Comparison of ENCODE assay signal across 8 cellular contexts in genomic region chr15:51846463-51847230, GRCh38. TPM values are rescaled to one million over a fixed set of nuclear protein-coding genes. Genes with fewer than 3 reads are reported as not detected.
DNase-seq lines count a peak whose midpoint lies in the region; ATAC-seq and TF ChIP-seq lines count a peak whose summit lies in the region.

No MANE protein-coding gene starts in this region.

- H3K36me3 Mint-ChIP-seq in CD14-positive monocyte (peaks cover 3 to 8% of the 10 kb centered on the region in 2 donors), brain (peaks cover 10% of the 10 kb centered on the region)

- no peak for ATAC-seq in left lobe of liver

- TF ChIP-seq CTCF in CD14-positive monocyte (IDR thresholded peaks at IDR 0.05) (no peak), brain (conservative IDR thresholded peaks at IDR 0.05) (no peak)

- H3K27me3 ChIP-seq in mesenchymal stem cell (ENCODE audit: control insufficient read depth in 1 of 2, insufficient read depth in 1 of 2, low read length in 2 of 2), result no peaks in the 10 kb centered on the region

- H4K8ac ChIP-seq in mesenchymal stem cell (ENCODE audit: low read length), result no peak overlapping the region

- H3K27me3 Mint-ChIP-seq in CD14-positive monocyte (ENCODE audit: low read depth in 3 of 3) (no peaks in the 10 kb centered on the region), brain (no peaks in the 10 kb centered on the region)

- peak overlapping the region in 1 of 2 experiments; percentile 59 for H3K14ac ChIP-seq in mesenchymal stem cell (ENCODE audit: low read length in 2 of 2)

- H3K4me1 ChIP-seq in mesenchymal stem cell (ENCODE audit: control insufficient read depth, insufficient read depth, low read depth, low read length), result peaks cover 8% of the 10 kb centered on the region

- H4K91ac ChIP-seq in mesenchymal stem cell (ENCODE audit: low read length), result no peak overlapping the region

- H2BK15ac ChIP-seq in mesenchymal stem cell (ENCODE audit: low read depth, poor library complexity, severe bottlenecking), result no peak overlapping the region

- peaks cover 5% of the 10 kb centered on the region for H3K79me1 ChIP-seq in mesenchymal stem cell (replicated peaks; ENCODE audit: low read length, poor library complexity, severe bottlenecking)

- peak overlapping the region; percentile 91 for H3K27ac ChIP-seq in mesenchymal stem cell (ENCODE audit: low read length, poor library complexity, severe bottlenecking)

- intact Hi-C loops in CD14-positive monocyte (cut with micrococcal nuclease), result no loop called here

- no peaks in the 10 kb centered on the region for H3K9me3 Mint-ChIP-seq in CD14-positive monocyte
- H3K9me3 Mint-ChIP-seq in brain, result no peaks in the 10 kb centered on the region

- H3K36me3 ChIP-seq in mesenchymal stem cell (ENCODE audit: control insufficient read depth in 1 of 2, insufficient read depth in 2 of 2, low read depth in 1 of 2, low read length in 2 of 2), result no peaks in the 10 kb centered on the region

- peak overlapping the region in 1 of 2 experiments; percentile 40 for H3K4ac ChIP-seq in mesenchymal stem cell (ENCODE audit: low read depth in 1 of 2, low read length in 2 of 2)

- WGBS in mesenchymal stem cell, result 6% methylated on average over 2 of the region's 3 CpGs

- peaks cover 65% of the 10 kb centered on the region for H3K4me1 Mint-ChIP-seq in CD14-positive monocyte
- peaks cover 32% of the 10 kb centered on the region for H3K4me1 Mint-ChIP-seq in brain

- peak overlapping the region; percentile 63 for H3K4me2 ChIP-seq in mesenchymal stem cell (ENCODE audit: low read length, poor library complexity, severe bottlenecking)

- no peak for DNase-seq in CD14-positive monocyte (ENCODE audit: low spot score)
- peak; percentile 89 for DNase-seq in MV-4-11 (lab: John Stamatoyannopoulos, UW)
- DNase-seq in mesenchymal stem cell, result peak; percentile 80
- no peak for DNase-seq in DMS79 (lab: John Stamatoyannopoulos, UW)
- DNase-seq in cortex of kidney (lab: John Stamatoyannopoulos, UW), result no peak
- DNase-seq in occipital lobe (lab: John Stamatoyannopoulos, UW), result no peak
- DNase-seq in left lobe of liver (ENCODE audit: low spot score), result no peak

- peak overlapping the region in 1 of 2 experiments; percentile 8 for H3K4me3 ChIP-seq in mesenchymal stem cell (ENCODE audit: insufficient read depth in 1 of 2, low read depth in 1 of 2, low read length in 2 of 2)

- H3K18ac ChIP-seq in mesenchymal stem cell (ENCODE audit: low read depth in 1 of 2, low read length in 2 of 2), result peak overlapping the region; percentile 33 to 38

- peak overlapping the region; percentile 84 to 93 (median 90) for H3K27ac Mint-ChIP-seq in CD14-positive monocyte
- peak overlapping the region in 3 of 5 experiments; percentile 25 to 79 (median 62) for H3K27ac Mint-ChIP-seq in brain

- H3K9me3 ChIP-seq in mesenchymal stem cell (ENCODE audit: control insufficient read depth, low read length), result no peaks in the 10 kb centered on the region

- H2AK5ac ChIP-seq in mesenchymal stem cell (ENCODE audit: low read length, severe bottlenecking), result peak overlapping the region; percentile 96

- no peak overlapping the region for H2AFZ ChIP-seq in mesenchymal stem cell (ENCODE audit: low read depth, low read length)

- H3K4me3 Mint-ChIP-seq in CD14-positive monocyte (peak overlapping the region; percentile 25 to 73), brain (no peak overlapping the region)

- H2BK12ac ChIP-seq in mesenchymal stem cell (ENCODE audit: low read length in 2 of 2), result no peak overlapping the region

- H3K23ac ChIP-seq in mesenchymal stem cell (ENCODE audit: low read length in 2 of 2), result no peak overlapping the region

- no peak overlapping the region for H2BK5ac ChIP-seq in mesenchymal stem cell (ENCODE audit: low read depth, low read length, poor library complexity, severe bottlenecking)

- no peak overlapping the region for H2BK120ac ChIP-seq in mesenchymal stem cell (ENCODE audit: low read depth, low read length)

- H3K9ac ChIP-seq in mesenchymal stem cell (ENCODE audit: low read length), result peak overlapping the region; percentile 78

RNA-seq across cellular contexts. Expression of gene TMOD3, which starts 17.2 kb away (rescaled TPM):
- 10 to 100 TPM; 27.8 to 34.8 TPM for polyA plus RNA-seq in CD14-positive monocyte
- 11.0 TPM for polyA plus RNA-seq in brain (ENCODE audit: insufficient read depth, low read depth, low replicate concordance)
- polyA plus RNA-seq in mesenchymal stem cell (2013, experiment 1 of 2), result 23.3 TPM
- 24.1 TPM for polyA plus RNA-seq in mesenchymal stem cell (2013, experiment 2 of 2)
- 81.7 TPM for total RNA-seq in occipital lobe
- total RNA-seq in left lobe of liver, result 21.2 TPM

Comparison
In these comparisons a context has a peak if more than half of its experiments do, and no peak if none do; other contexts are left out.
1. DNase-seq: peak in MV-4-11 (single experiment) and mesenchymal stem cell (single experiment); none in CD14-positive monocyte (single experiment), DMS79 (single experiment), cortex of kidney (single experiment), occipital lobe (single experiment) and left lobe of liver (single experiment).
2. H3K4me3 Mint-ChIP-seq: peak in CD14-positive monocyte (2 of 2); none in brain (0 of 5).